In the genomic region with DNA sequence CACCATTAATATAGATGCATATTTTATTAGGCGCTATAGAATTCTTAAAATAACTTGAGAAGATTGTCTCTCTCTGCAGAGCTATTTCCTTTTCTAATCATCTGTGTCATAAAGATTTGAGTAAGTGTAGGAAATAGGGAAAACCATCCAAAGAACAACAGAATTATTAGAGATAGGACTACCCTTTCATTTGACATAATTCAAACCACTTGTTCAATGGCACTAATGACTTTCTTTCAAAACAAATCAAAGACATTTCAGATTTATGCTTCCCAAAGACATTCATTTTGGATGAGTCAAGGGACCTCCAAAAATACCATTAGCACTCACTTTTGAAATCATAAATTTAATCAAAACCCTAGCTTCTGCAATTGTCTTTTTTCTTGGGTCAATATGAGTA, we compare ENCODE assay signal across 22 cellular contexts. TPM values are rescaled to one million over a fixed set of nuclear protein-coding genes. Genes with fewer than 3 reads are reported as not detected.
"Had no signal": no experiment of that assay in that cellular context is flagged by ENCODE, and none has a peak within 500 bp of the region (broad histone marks: within the 10 kb centered on the region; RNA-seq: fewer than 3 reads in every experiment).

No MANE protein-coding gene starts in this region.

- H3K27ac Mint-ChIP-seq: activated B cell treated with CpG ODN at 0.5 μM for 24 hours; activated CD4-positive, alpha-beta memory T cell treated with anti-CD3 and anti-CD28 coated beads, Interleukin-2, amount 10 ng/mL, durations not matched to agents 7 days and 5 days; activated CD4-positive, alpha-beta T cell treated with anti-CD3 and anti-CD28 coated beads for 36 hours; activated naive CD4-positive, alpha-beta T cell treated with anti-CD3 and anti-CD28 coated beads, Interleukin-2, amount 10 ng/mL, durations not matched to agents 7 days and 5 days; activated T-cell treated with anti-CD3 and anti-CD28 coated beads, Interleukin-2, amount 50 U/mL, for 72 hours; dendritic cell treated with granulocyte-macrophage colony-stimulating factor and Interleukin-4, amounts not matched to agents 40 ng/mL and 50 ng/mL, for 4 days; natural killer cell treated with Interleukin-12 subunit alpha and Interleukin-12 subunit beta and Interleukin-15 and Interleukin-18, amount 100 ng/mL, for 72 hours; stimulated activated naive B cell treated with anti-CD40 and anti-IgM and Interleukin-4, amounts not matched to agents 10 μg/mL and 1 μg/mL and 100 μg/mL, for 72 hours had no signal

- DNase-seq: activated B cell treated with CpG ODN at 0.5 μM for 24 hours; activated CD4-positive, alpha-beta memory T cell treated with anti-CD3 and anti-CD28 coated beads, Interleukin-2, amount 10 ng/mL, durations not matched to agents 7 days and 5 days; activated CD4-positive, alpha-beta T cell treated with anti-CD3 and anti-CD28 coated beads for 36 hours; activated effector memory CD4-positive, alpha-beta T cell treated with anti-CD3 and anti-CD28 coated beads, Interleukin-2, amount 50 U/mL, for 16 hours; activated naive CD4-positive, alpha-beta T cell treated with anti-CD3 and anti-CD28 coated beads, Interleukin-2, amount 10 ng/mL, durations not matched to agents 7 days and 5 days; activated T-cell treated with anti-CD3 and anti-CD28 coated beads, Interleukin-2, amount 50 U/mL, for 72 hours; anterior cingulate cortex; body of pancreas; effector CD4-positive, alpha-beta T cell; erythroblast; foreskin melanocyte; left ventricle myocardium superior; stimulated activated CD4-positive, alpha-beta T cell treated with anti-CD3 and anti-CD28 coated beads, Interleukin-2, amount 100 ng/mL, for 48 hours; stimulated activated CD8-positive, alpha-beta memory T cell treated with anti-CD3 and anti-CD28 coated beads, Interleukin-4, amount 100 ng/mL, for 48 hours; stimulated activated naive B cell treated with anti-CD40 and anti-IgM and Interleukin-4, amounts not matched to agents 10 μg/mL and 1 μg/mL and 100 μg/mL, for 72 hours; T1000; trophoblast cell; uterus had no signal

- H3K27ac ChIP-seq: body of pancreas, hepatocyte, prostate gland, uterus had no signal

- H3K27me3 Mint-ChIP-seq: activated B cell treated with CpG ODN at 0.5 μM for 24 hours; activated CD4-positive, alpha-beta memory T cell treated with anti-CD3 and anti-CD28 coated beads, Interleukin-2, amount 10 ng/mL, durations not matched to agents 7 days and 5 days; activated naive CD4-positive, alpha-beta T cell treated with anti-CD3 and anti-CD28 coated beads, Interleukin-2, amount 10 ng/mL, durations not matched to agents 7 days and 5 days; dendritic cell treated with granulocyte-macrophage colony-stimulating factor and Interleukin-4, amounts not matched to agents 40 ng/mL and 50 ng/mL, for 4 days; natural killer cell treated with Interleukin-12 subunit alpha and Interleukin-12 subunit beta and Interleukin-15 and Interleukin-18, amount 100 ng/mL, for 72 hours had no signal

- H3K36me3 Mint-ChIP-seq: activated naive CD4-positive, alpha-beta T cell treated with anti-CD3 and anti-CD28 coated beads, Interleukin-2, amount 10 ng/mL, durations not matched to agents 7 days and 5 days had no signal

- H3K27me3 ChIP-seq: body of pancreas, hepatocyte, uterus had no signal

- ATAC-seq: activated CD4-positive, alpha-beta T cell treated with anti-CD3 and anti-CD28 coated beads for 36 hours; activated T-cell treated with anti-CD3 and anti-CD28 coated beads, Interleukin-2, amount 50 U/mL, for 72 hours; body of pancreas; left ventricle myocardium superior; natural killer cell treated with Interleukin-12 subunit alpha and Interleukin-12 subunit beta and Interleukin-15 and Interleukin-18, amount 100 ng/mL, for 72 hours; stimulated activated naive B cell treated with anti-CD40 and anti-IgM and Interleukin-4, amounts not matched to agents 10 μg/mL and 1 μg/mL and 100 μg/mL, for 72 hours had no signal

- H3K9me3 Mint-ChIP-seq: activated naive CD4-positive, alpha-beta T cell treated with anti-CD3 and anti-CD28 coated beads, Interleukin-2, amount 10 ng/mL, durations not matched to agents 7 days and 5 days had no signal

- H3K9me3 ChIP-seq: prostate gland, uterus had no signal

- H3K4me3 Mint-ChIP-seq: activated B cell treated with CpG ODN at 0.5 μM for 24 hours; activated CD4-positive, alpha-beta memory T cell treated with anti-CD3 and anti-CD28 coated beads, Interleukin-2, amount 10 ng/mL, durations not matched to agents 7 days and 5 days; activated CD4-positive, alpha-beta T cell treated with anti-CD3 and anti-CD28 coated beads for 36 hours; activated naive CD4-positive, alpha-beta T cell treated with anti-CD3 and anti-CD28 coated beads, Interleukin-2, amount 10 ng/mL, durations not matched to agents 7 days and 5 days; activated T-cell treated with anti-CD3 and anti-CD28 coated beads, Interleukin-2, amount 50 U/mL, for 72 hours; dendritic cell treated with granulocyte-macrophage colony-stimulating factor and Interleukin-4, amounts not matched to agents 40 ng/mL and 50 ng/mL, for 4 days; natural killer cell treated with Interleukin-12 subunit alpha and Interleukin-12 subunit beta and Interleukin-15 and Interleukin-18, amount 100 ng/mL, for 72 hours; stimulated activated naive B cell treated with anti-CD40 and anti-IgM and Interleukin-4, amounts not matched to agents 10 μg/mL and 1 μg/mL and 100 μg/mL, for 72 hours had no signal

- H3K4me1 ChIP-seq: body of pancreas, prostate gland had no signal

- H3K36me3 ChIP-seq: prostate gland, uterus had no signal

- H3K4me1 Mint-ChIP-seq: activated B cell treated with CpG ODN at 0.5 μM for 24 hours; activated CD4-positive, alpha-beta memory T cell treated with anti-CD3 and anti-CD28 coated beads, Interleukin-2, amount 10 ng/mL, durations not matched to agents 7 days and 5 days; activated CD4-positive, alpha-beta T cell treated with anti-CD3 and anti-CD28 coated beads for 36 hours; activated naive CD4-positive, alpha-beta T cell treated with anti-CD3 and anti-CD28 coated beads, Interleukin-2, amount 10 ng/mL, durations not matched to agents 7 days and 5 days; stimulated activated naive B cell treated with anti-CD40 and anti-IgM and Interleukin-4, amounts not matched to agents 10 μg/mL and 1 μg/mL and 100 μg/mL, for 72 hours had no signal

- H3K4me3 ChIP-seq: body of pancreas, hepatocyte, prostate gland, uterus had no signal

RNA-seq across cellular contexts. Expression of a gene that starts 29.5 kb away (rescaled TPM):
- total RNA-seq: activated CD4-positive, alpha-beta memory T cell treated with anti-CD3 and anti-CD28 coated beads, Interleukin-2, amount 10 ng/mL, durations not matched to agents 7 days and 5 days; activated CD4-positive, alpha-beta T cell treated with anti-CD3 and anti-CD28 coated beads for 36 hours had no signal
